In the genomic region with DNA sequence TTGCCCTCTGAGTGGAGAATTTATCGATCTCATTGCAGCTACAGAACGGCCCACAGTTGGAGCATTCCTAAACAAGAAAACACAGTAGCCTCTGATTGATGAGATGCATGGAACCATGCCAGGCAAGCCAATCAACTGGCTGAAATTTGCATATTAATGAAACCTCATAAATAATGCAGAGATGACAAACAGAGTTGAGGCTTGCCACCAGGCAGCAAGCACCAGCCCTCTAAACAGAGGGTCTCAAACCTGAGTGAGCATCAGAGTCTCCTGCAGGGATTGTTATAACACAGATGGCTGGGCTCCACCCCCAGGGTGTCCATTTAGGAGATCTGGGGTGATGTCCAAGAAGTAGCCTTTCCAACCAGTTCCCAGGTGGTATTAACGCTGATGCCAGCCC, we compare ENCODE assay signal across 17 cellular contexts.
"Had no signal": no experiment of that assay in that cellular context is flagged by ENCODE, and none has a peak within 500 bp of the region (broad histone marks: within the 10 kb centered on the region; RNA-seq: fewer than 3 reads in every experiment).

No MANE protein-coding gene starts in this region.

- H3K9me3 Mint-ChIP-seq: activated CD4-positive, alpha-beta T cell treated with anti-CD3 and anti-CD28 coated beads, Interleukin-2, amount 10 ng/mL, durations not matched to agents 7 days and 5 days; activated naive CD4-positive, alpha-beta T cell treated with anti-CD3 and anti-CD28 coated beads, Interleukin-2, amount 10 ng/mL, durations not matched to agents 7 days and 5 days had no signal

- H3K4me1 ChIP-seq: foreskin keratinocyte, upper lobe of right lung had no signal

- H3K27ac Mint-ChIP-seq: activated CD4-positive, alpha-beta T cell treated with anti-CD3 and anti-CD28 coated beads, Interleukin-2, amount 10 ng/mL, durations not matched to agents 7 days and 5 days; activated CD8-positive, alpha-beta memory T cell treated with anti-CD3 and anti-CD28 coated beads, Interleukin-2, amount 10 ng/mL, durations not matched to agents 7 days and 5 days; activated CD8-positive, alpha-beta T cell treated with anti-CD3 and anti-CD28 coated beads for 36 hours; activated naive CD4-positive, alpha-beta T cell treated with anti-CD3 and anti-CD28 coated beads, Interleukin-2, amount 10 ng/mL, durations not matched to agents 7 days and 5 days; mesothelial cell of epicardium; natural killer cell; T-helper 2 cell treated with Interferon-gamma antibody and Interleukin-4, amounts not matched to agents 5 μg/mL and 100 μg/mL, for 36 hours had no signal

- H3K27ac ChIP-seq: foreskin keratinocyte, upper lobe of right lung, VCaP had no signal

- H3K36me3 ChIP-seq: upper lobe of right lung had no signal

- DNase-seq: activated CD4-positive, alpha-beta T cell treated with anti-CD3 and anti-CD28 coated beads, Interleukin-2, amount 10 ng/mL, durations not matched to agents 7 days and 5 days; activated CD4-positive, CD25-positive, alpha-beta regulatory T cell treated with anti-CD3 and anti-CD28 coated beads, Interleukin-2, amount 50 U/mL, for 72 hours; activated CD8-positive, alpha-beta memory T cell treated with anti-CD3 and anti-CD28 coated beads, Interleukin-2, amount 10 ng/mL, durations not matched to agents 7 days and 5 days; activated CD8-positive, alpha-beta T cell treated with anti-CD3 and anti-CD28 coated beads for 36 hours; activated effector memory CD4-positive, alpha-beta T cell treated with anti-CD3 and anti-CD28 coated beads, Interleukin-2, amount 50 U/mL, for 16 hours; activated naive CD4-positive, alpha-beta T cell treated with anti-CD3 and anti-CD28 coated beads, Interleukin-2, amount 10 ng/mL, durations not matched to agents 7 days and 5 days; activated T-cell treated with anti-CD3 and anti-CD28 coated beads for 4 hours; foreskin keratinocyte; mammary epithelial cell; natural killer cell; stimulated activated CD4-positive, alpha-beta T cell treated with anti-CD3 and anti-CD28 coated beads, Interleukin-4, amount 100 ng/mL, for 24 hours; stimulated activated naive CD4-positive, alpha-beta T cell treated with Interleukin-2 at 50 U/mL for 16 hours; upper lobe of right lung had no signal

- H3K4me1 Mint-ChIP-seq: activated CD4-positive, alpha-beta T cell treated with anti-CD3 and anti-CD28 coated beads, Interleukin-2, amount 10 ng/mL, durations not matched to agents 7 days and 5 days; activated CD8-positive, alpha-beta memory T cell treated with anti-CD3 and anti-CD28 coated beads, Interleukin-2, amount 10 ng/mL, durations not matched to agents 7 days and 5 days; activated naive CD4-positive, alpha-beta T cell treated with anti-CD3 and anti-CD28 coated beads, Interleukin-2, amount 10 ng/mL, durations not matched to agents 7 days and 5 days; mesothelial cell of epicardium; natural killer cell had no signal

- H3K9me3 ChIP-seq: upper lobe of right lung had no signal

- H3K4me3 ChIP-seq: upper lobe of right lung had no signal

- H3K36me3 Mint-ChIP-seq: activated CD8-positive, alpha-beta memory T cell treated with anti-CD3 and anti-CD28 coated beads, Interleukin-2, amount 10 ng/mL, durations not matched to agents 7 days and 5 days; activated naive CD4-positive, alpha-beta T cell treated with anti-CD3 and anti-CD28 coated beads, Interleukin-2, amount 10 ng/mL, durations not matched to agents 7 days and 5 days; mesothelial cell of epicardium; natural killer cell had no signal

- H3K4me3 Mint-ChIP-seq: activated CD4-positive, alpha-beta T cell treated with anti-CD3 and anti-CD28 coated beads, Interleukin-2, amount 10 ng/mL, durations not matched to agents 7 days and 5 days; activated CD8-positive, alpha-beta memory T cell treated with anti-CD3 and anti-CD28 coated beads, Interleukin-2, amount 10 ng/mL, durations not matched to agents 7 days and 5 days; activated CD8-positive, alpha-beta T cell treated with anti-CD3 and anti-CD28 coated beads for 36 hours; activated naive CD4-positive, alpha-beta T cell treated with anti-CD3 and anti-CD28 coated beads, Interleukin-2, amount 10 ng/mL, durations not matched to agents 7 days and 5 days; mesothelial cell of epicardium; natural killer cell; T-helper 2 cell treated with Interferon-gamma antibody and Interleukin-4, amounts not matched to agents 5 μg/mL and 100 μg/mL, for 36 hours had no signal

- ATAC-seq: activated CD8-positive, alpha-beta memory T cell treated with anti-CD3 and anti-CD28 coated beads, Interleukin-2, amount 10 ng/mL, durations not matched to agents 7 days and 5 days; activated CD8-positive, alpha-beta T cell treated with anti-CD3 and anti-CD28 coated beads for 36 hours; foreskin keratinocyte; natural killer cell; right cardiac atrium; upper lobe of right lung had no signal

- H3K27me3 ChIP-seq: foreskin keratinocyte, upper lobe of right lung had no signal

- H3K27me3 Mint-ChIP-seq: activated naive CD4-positive, alpha-beta T cell treated with anti-CD3 and anti-CD28 coated beads, Interleukin-2, amount 10 ng/mL, durations not matched to agents 7 days and 5 days had no signal
